Comparison of ENCODE assay signal across 8 cellular contexts in genomic region chr5:56951946-56952691, GRCh38. TPM values are rescaled to one million over a fixed set of nuclear protein-coding genes. Genes with fewer than 3 reads are reported as not detected.
DNase-seq lines count a peak whose midpoint lies in the region; ATAC-seq, FAIRE-seq and TF ChIP-seq lines count a peak whose summit lies in the region.

Gene MIER3 (minus strand): TSS chr5:56952123. CDS start chr5:56952102, 21 bp downstream.

- peak within 1 kb of the TSS; percentile 92 for H3K4me3 Mint-ChIP-seq in nephron progenitor cell
- peak within 1 kb of the TSS; percentile 90 to 94 for H3K4me3 Mint-ChIP-seq in stimulated activated naive CD8-positive, alpha-beta T cell treated with anti-CD3 and anti-CD28 coated beads, Interleukin-15, amount 100 ng/mL, for 72 hours

- peak; percentile 26 for FAIRE-seq in HTR-8/SVneo (lab: Jason Lieb, UNC)

- TF ChIP-seq CTCF in fibroblast of pulmonary artery (IDR thresholded peaks at IDR 0.05; ENCODE audit: low read length, missing control alignments) (no peak), nephron progenitor cell (IDR thresholded peaks at IDR 0.05) (no peak)

- no peaks in the 10 kb centered on the region for H3K9me3 Mint-ChIP-seq in nephron progenitor cell
- no peaks in the 10 kb centered on the region for H3K9me3 Mint-ChIP-seq in stimulated activated naive CD8-positive, alpha-beta T cell treated with anti-CD3 and anti-CD28 coated beads, Interleukin-15, amount 100 ng/mL, for 72 hours

- peaks cover 32% of the 10 kb centered on the region for H3K4me1 Mint-ChIP-seq in nephron progenitor cell
- H3K4me1 Mint-ChIP-seq in stimulated activated naive CD8-positive, alpha-beta T cell treated with anti-CD3 and anti-CD28 coated beads, Interleukin-15, amount 100 ng/mL, for 72 hours: peaks cover 31% of the 10 kb centered on the region

- H3K36me3 Mint-ChIP-seq in nephron progenitor cell (ENCODE audit: low read depth): peaks cover 9% of the 10 kb centered on the region

- peak within 1 kb of the TSS; percentile 83 for H3K4me3 ChIP-seq in fibroblast of pulmonary artery (replicated peaks; ENCODE audit: low read depth, low read length)

- peak; percentile 97 for DNase-seq in D341Med (ENCODE audit: low spot score)
- DNase-seq in HTR-8/SVneo (ENCODE audit: insufficient read length, low spot score): peak; percentile 85
- DNase-seq in RPMI7951 (ENCODE audit: low read depth): peak; percentile 68
- peak; percentile 62 to 67 for DNase-seq in activated T-helper 1 cell treated with anti-CD3 and anti-CD28 coated beads, Interleukin-2, amount 50 U/mL, for 16 hours (ENCODE audit: low read depth in 1 of 2, low spot score in 1 of 2)
- DNase-seq in fibroblast of pulmonary artery (ENCODE audit: low read depth): peak; percentile 74
- DNase-seq in nephron progenitor cell: peak; percentile 84
- DNase-seq in stimulated activated naive CD8-positive, alpha-beta T cell treated with anti-CD3 and anti-CD28 coated beads, Interleukin-15, amount 100 ng/mL, for 72 hours: peak; percentile 82 to 83

- peak; percentile 80 for ATAC-seq in GM21367 (IDR thresholded peaks at IDR 0.05; ENCODE audit: unreplicated experiment)
- ATAC-seq in stimulated activated naive CD8-positive, alpha-beta T cell treated with anti-CD3 and anti-CD28 coated beads, Interleukin-15, amount 100 ng/mL, for 72 hours: peak; percentile 98

- peak within 1 kb of the TSS; percentile 99 for H3K27ac Mint-ChIP-seq in nephron progenitor cell
- peak within 1 kb of the TSS; percentile 41 to 92 for H3K27ac Mint-ChIP-seq in stimulated activated naive CD8-positive, alpha-beta T cell treated with anti-CD3 and anti-CD28 coated beads, Interleukin-15, amount 100 ng/mL, for 72 hours

- H3K27me3 Mint-ChIP-seq in nephron progenitor cell (ENCODE audit: low read depth, poor library complexity): peaks cover 21% of the 10 kb centered on the region
- peaks cover 18% of the 10 kb centered on the region for H3K27me3 Mint-ChIP-seq in stimulated activated naive CD8-positive, alpha-beta T cell treated with anti-CD3 and anti-CD28 coated beads, Interleukin-15, amount 100 ng/mL, for 72 hours

RNA-seq across cellular contexts. Expression of gene MIER3, which starts in this region (rescaled TPM):
- 14.4 and 17.9 TPM in 2 replicates for total RNA-seq in RPMI7951 (2014; rRNA removed; shearing (Covaris generic))

Comparison
In these comparisons a context has a peak if more than half of its experiments do, and no peak if none do; other contexts are left out.
1. Peak in every context shown above with its lines: DNase-seq, ATAC-seq and H3K4me3 ChIP-seq.